Comparison of ENCODE assay signal across 13 cellular contexts in genomic region chr11:111409915-111410314, GRCh38. TPM values are rescaled to one million over a fixed set of nuclear protein-coding genes. Genes with fewer than 3 reads are reported as not detected.
A peak's percentile ranks its signal among the peaks of the same experiment; 100 is the strongest.
DNase-seq lines count a peak whose midpoint lies in the region; ATAC-seq and TF ChIP-seq lines count a peak whose summit lies in the region.
"Had no signal": no experiment of that assay in that cellular context is flagged by ENCODE, and none has a peak within 500 bp of the region (broad histone marks: within the 10 kb centered on the region; RNA-seq: fewer than 3 reads in every experiment).

No MANE protein-coding gene starts in this region.

- H3K9me3 Mint-ChIP-seq in Caco-2 (ENCODE audit: unreplicated experiment), result no peaks in the 10 kb centered on the region

- no peaks in the 10 kb centered on the region for H3K4me1 Mint-ChIP-seq in Caco-2 (ENCODE audit: low read depth, unreplicated experiment)

- H3K9ac ChIP-seq in SU-DHL-6 (ENCODE audit: low read length), result peak overlapping the region; percentile 44

- no peaks in the 10 kb centered on the region for H3K36me3 Mint-ChIP-seq in Caco-2 (ENCODE audit: insufficient read depth, unreplicated experiment)

- H3K27ac Mint-ChIP-seq in Caco-2 (ENCODE audit: unreplicated experiment), result no peak overlapping the region
- H3K27ac Mint-ChIP-seq: activated CD4-positive, alpha-beta memory T cell treated with anti-CD3 and anti-CD28 coated beads, Interleukin-2, amount 10 ng/mL, durations not matched to agents 7 days and 5 days had no signal

- H2AFZ ChIP-seq in SU-DHL-6 (ENCODE audit: low read depth, low read length, severe bottlenecking), result no peak overlapping the region

- H3K9me2 ChIP-seq in SU-DHL-6 (replicated peaks; ENCODE audit: insufficient read depth, low read length), result no peaks in the 10 kb centered on the region

- peaks cover 48% of the 10 kb centered on the region for H3F3A ChIP-seq in SU-DHL-6 (ENCODE audit: insufficient read depth)

- no peaks in the 10 kb centered on the region for H3K27me3 ChIP-seq in SU-DHL-6 (ENCODE audit: low read length)
- H3K27me3 ChIP-seq in Caco-2 (replicated peaks; ENCODE audit: control insufficient read depth, insufficient read depth, low read length), result no peaks in the 10 kb centered on the region
- peaks cover 7% of the 10 kb centered on the region for H3K27me3 ChIP-seq in BE2C
- H3K27me3 ChIP-seq: body of pancreas, uterus had no signal

- H3K4me1 ChIP-seq in Caco-2 (no peaks in the 10 kb centered on the region), BE2C (no peaks in the 10 kb centered on the region)
- H3K4me1 ChIP-seq: body of pancreas, uterus had no signal

- TF ChIP-seq CTCF in SU-DHL-6 (IDR thresholded peaks at IDR 0.05; ENCODE audit: insufficient read depth, low read length, poor library complexity, severe bottlenecking) (no peak), Caco-2 (IDR thresholded peaks at IDR 0.05; ENCODE audit: insufficient read depth in 1 of 2, low read depth in 1 of 2, low read length in 1 of 2, severe bottlenecking in 1 of 2, unreplicated experiment in 1 of 2) (no peak), BE2C (IDR thresholded peaks at IDR 0.05; ENCODE audit: low read depth, low read length) (no peak)

- CTCF ChIA-PET in Caco-2 (lab: Charles Lee), result interaction anchor here (1.0 kb wide), 1 partner anchor 13 kb away, joined by 4 read pairs; no protein-coding TSS in a partner anchor

- H4K20me1 ChIP-seq in SU-DHL-6 (ENCODE audit: low read depth, low read length), result no peaks in the 10 kb centered on the region

- intact Hi-C loops in Caco-2 (cut with micrococcal nuclease; ENCODE audit: unreplicated experiment), result no loop called here

- POLR2A ChIA-PET in Caco-2 (lab: Charles Lee), result no interaction called here

- H3K36me3 ChIP-seq in SU-DHL-6 (ENCODE audit: low read length), result no peaks in the 10 kb centered on the region
- no peaks in the 10 kb centered on the region for H3K36me3 ChIP-seq in Caco-2 (ENCODE audit: control insufficient read depth, insufficient read depth, low read length)
- H3K36me3 ChIP-seq in BE2C, result no peaks in the 10 kb centered on the region
- H3K36me3 ChIP-seq: uterus had no signal

- H3K27ac ChIP-seq in SU-DHL-6 (ENCODE audit: low read depth, low read length), result peak overlapping the region; percentile 98
- H3K27ac ChIP-seq: body of pancreas, uterus had no signal

- no peaks in the 10 kb centered on the region for H3K79me2 ChIP-seq in SU-DHL-6 (ENCODE audit: insufficient read depth, low read length)

- DNase-seq in COLO668 (lab: John Stamatoyannopoulos, UW; ENCODE audit: unreplicated experiment) (no peak), middle frontal gyrus (ENCODE audit: extremely low spot score, low spot score) (no peak), Caco-2 (no peak), BE2C (no peak)
- DNase-seq: activated CD4-positive, alpha-beta memory T cell treated with anti-CD3 and anti-CD28 coated beads, Interleukin-2, amount 10 ng/mL, durations not matched to agents 7 days and 5 days; body of pancreas; foreskin melanocyte; uterus had no signal

- BruUV-seq in Caco-2 (replicated peaks; lab: Mats Ljungman, UMichigan), result no TSS peak

- peak overlapping the region; percentile 57 for H3K4me2 ChIP-seq in SU-DHL-6 (ENCODE audit: low read depth, low read length, poor library complexity, severe bottlenecking)

- H3K27me3 Mint-ChIP-seq in Caco-2 (ENCODE audit: insufficient read depth, unreplicated experiment), result no peaks in the 10 kb centered on the region
- H3K27me3 Mint-ChIP-seq: activated CD4-positive, alpha-beta memory T cell treated with anti-CD3 and anti-CD28 coated beads, Interleukin-2, amount 10 ng/mL, durations not matched to agents 7 days and 5 days had no signal

- H3K4me3 ChIP-seq in SU-DHL-6 (ENCODE audit: insufficient read depth, low read length, poor library complexity, severe bottlenecking) (peak overlapping the region; percentile 4), Caco-2 (ENCODE audit: low read depth, low read length) (no peak overlapping the region), BE2C (ENCODE audit: low read depth, low read length) (no peak overlapping the region)
- H3K4me3 ChIP-seq: body of pancreas, uterus had no signal

- H3K4me3 Mint-ChIP-seq in Caco-2 (ENCODE audit: unreplicated experiment), result no peak overlapping the region
- H3K4me3 Mint-ChIP-seq: activated CD4-positive, alpha-beta memory T cell treated with anti-CD3 and anti-CD28 coated beads, Interleukin-2, amount 10 ng/mL, durations not matched to agents 7 days and 5 days had no signal

- ATAC-seq in GM18511 (IDR thresholded peaks at IDR 0.05; ENCODE audit: unreplicated experiment), result peak; percentile 77
- peak; percentile 67 for ATAC-seq in GM21717 (IDR thresholded peaks at IDR 0.05; ENCODE audit: unreplicated experiment)
- peak; percentile 67 for ATAC-seq in HG03432 (IDR thresholded peaks at IDR 0.05; ENCODE audit: unreplicated experiment)
- ATAC-seq: body of pancreas had no signal

- peaks cover under 1% of the 10 kb centered on the region; the same call in 1 of the 2 replicates for H3K9me3 ChIP-seq in SU-DHL-6 (ENCODE audit: insufficient read depth, low read length)
- no peaks in the 10 kb centered on the region for H3K9me3 ChIP-seq in Caco-2
- H3K9me3 ChIP-seq in BE2C, result no peaks in the 10 kb centered on the region
- H3K9me3 ChIP-seq: body of pancreas, uterus had no signal

RNA-seq across cellular contexts. Expression of gene POU2AF1, which starts 30.8 kb away (rescaled TPM):
- 1.1 and 2.7 TPM in 2 replicates for total RNA-seq in Caco-2 (2022)
- polyA plus RNA-seq in BE2C (2012; ENCODE audit: insufficient read depth, insufficient read length, low read depth), result not detected
- total RNA-seq: HT1080 had no signal
